In the genomic region with DNA sequence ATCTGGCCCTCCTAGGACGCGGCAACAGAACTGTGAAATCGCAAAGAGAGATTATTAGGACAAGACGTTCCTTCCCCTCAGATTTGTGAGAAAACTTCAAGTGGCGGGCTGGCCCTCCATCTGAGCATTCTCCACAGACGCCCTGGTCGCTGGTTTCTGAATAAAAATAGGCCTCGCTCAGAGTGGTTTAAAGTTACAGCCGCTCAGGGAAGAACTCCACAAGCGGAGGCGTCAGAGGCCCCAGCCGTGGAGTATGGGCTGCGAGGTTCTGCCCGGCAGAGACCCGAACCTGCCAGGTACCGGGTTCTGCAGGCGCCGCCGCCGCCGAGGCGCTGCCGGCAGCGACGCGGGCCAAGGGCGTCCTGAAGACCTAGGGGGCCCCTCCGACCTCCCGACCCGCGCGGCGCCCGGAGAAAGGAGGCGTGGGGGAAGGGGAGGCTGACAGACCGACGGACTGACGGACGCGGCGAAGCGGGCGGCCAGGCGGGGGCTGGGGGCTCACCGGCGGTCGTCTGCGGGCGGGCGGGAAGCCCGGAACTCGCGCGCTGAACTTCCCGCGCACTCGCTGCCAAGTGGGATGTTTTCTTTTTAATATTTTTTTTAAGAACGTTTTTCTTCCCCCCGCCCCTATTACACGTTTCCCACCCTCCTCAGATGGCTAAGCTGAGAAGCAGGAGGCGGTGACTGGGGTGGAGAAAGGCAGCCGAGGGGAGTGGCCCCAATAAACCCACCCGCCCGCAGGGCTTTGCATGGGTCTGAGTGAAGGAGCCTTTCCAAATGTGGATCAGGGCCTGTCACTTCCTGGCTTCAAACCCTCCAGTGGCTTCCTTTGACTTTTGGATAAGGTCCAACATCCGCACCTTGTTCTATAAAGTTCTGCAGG, we compare ENCODE assay signal across 9 cellular contexts. TPM values are rescaled to one million over a fixed set of nuclear protein-coding genes. Genes with fewer than 3 reads are reported as not detected.
A peak's percentile ranks its signal among the peaks of the same experiment; 100 is the strongest.
DNase-seq lines count a peak whose midpoint lies in the region; FAIRE-seq and TF ChIP-seq lines count a peak whose summit lies in the region.
"Had no signal": no experiment of that assay in that cellular context is flagged by ENCODE, and none has a peak within 500 bp of the region (broad histone marks: within the 10 kb centered on the region; RNA-seq: fewer than 3 reads in every experiment).

A gene (minus strand): TSS at position 574 of the 883 bp plus-strand sequence. CDS start 770 bp downstream, outside the sequence.

- H3K79me1 ChIP-seq in H1 (ENCODE audit: low read depth, low read length), result no peaks in the 10 kb centered on the region

- H2BK20ac ChIP-seq in H1 (ENCODE audit: low read length), result no peak within 1 kb of the TSS; the same call in 1 of the 2 replicates

- H3K4ac ChIP-seq in H1 (replicated peaks; ENCODE audit: insufficient read length, low read depth, low read length), result peak within 1 kb of the TSS; percentile 7

- H3K9ac ChIP-seq in H1 (replicated peaks in 1 of 4; ENCODE audit: extremely low read depth in 1 of 4, low read depth in 3 of 4, low read length in 3 of 4), result no peak within 1 kb of the TSS; a peak in 1 of 7 replicates
- no peak within 1 kb of the TSS for H3K9ac ChIP-seq in mucosa of rectum (ENCODE audit: low read depth in 1 of 2, low read length in 2 of 2)

- H2BK15ac ChIP-seq in H1 (ENCODE audit: low read length), result 0 out of 2 replicates have a peak within 1 kb of the TSS, but pooled peaks have one; percentile 8

- H2AFZ ChIP-seq in ACC112 (ENCODE audit: low read length, unreplicated experiment) (peak within 1 kb of the TSS; percentile 23), H1 (ENCODE audit: low read length) (0 out of 2 replicates have a peak within 1 kb of the TSS, but pooled peaks have one; percentile 54)

- DNase-seq in NCI-H2107 (lab: John Stamatoyannopoulos, UW) (peak; percentile 7), H1 (ENCODE audit: low read depth in 1 of 2, low spot score in 2 of 2) (peak; percentile 27 to 74), SKM-1 treated with dmso at 0.1 percent for 144 hours (lab: John Stamatoyannopoulos, UW; ENCODE audit: unreplicated experiment) (no peak), NOMO-1 treated with dmso at 0.1 percent for 144 hours (lab: John Stamatoyannopoulos, UW; ENCODE audit: unreplicated experiment) (no peak), RCC 7860 (ENCODE audit: low spot score) (no peak)
- no peak for DNase-seq in activated CD4-positive, alpha-beta T cell treated with anti-CD3 and anti-CD28 coated beads, Interleukin-2, amount 50 U/mL, for 48 hours
- DNase-seq: activated B cell treated with CpG ODN at 0.5 μM for 24 hours had no signal

- H4K91ac ChIP-seq in H1 (replicated peaks; ENCODE audit: insufficient read length, low read length), result no peak within 1 kb of the TSS

- TF ChIP-seq POLR2A in H1 (IDR thresholded peaks at IDR 0.05; ENCODE audit: control extremely low read depth in 1 of 2, low read depth in 2 of 2, low read length in 2 of 2), result no peak

- H2BK120ac ChIP-seq in H1 (replicated peaks; ENCODE audit: low read depth, low read length), result no peak within 1 kb of the TSS

- no peak within 1 kb of the TSS for H3K23ac ChIP-seq in H1 (ENCODE audit: insufficient read length)

- 0 out of 2 replicates have a peak within 1 kb of the TSS, but pooled peaks have one; percentile 2 for H2BK5ac ChIP-seq in H1 (ENCODE audit: low read depth, low read length)

- no peak for TF ChIP-seq RAD21 in H1 (IDR thresholded peaks at IDR 0.05 in 1 of 2, conservative IDR thresholded peaks at IDR 0.05 in 1 of 2; ENCODE audit: low read depth in 2 of 2, low read length in 2 of 2)

- H3K27me3 ChIP-seq in ACC112 (ENCODE audit: insufficient read depth, low read length) (peaks cover 6% of the 10 kb centered on the region; the same call in 1 of the 2 replicates), H1 (replicated peaks in 1 of 4; ENCODE audit: control insufficient read depth in 3 of 4, extremely low read depth in 1 of 4, insufficient read depth in 3 of 4, low read length in 3 of 4) (no peaks in the 10 kb centered on the region), mucosa of rectum (ENCODE audit: control insufficient read depth in 2 of 2, insufficient read depth in 2 of 2, low read length in 2 of 2) (no peaks in the 10 kb centered on the region)

- H3K4me1 ChIP-seq in ACC112 (ENCODE audit: control insufficient read depth, insufficient read depth, low read length, unreplicated experiment) (no peaks in the 10 kb centered on the region), H1 (replicated peaks in 1 of 4; ENCODE audit: control insufficient read depth in 3 of 4, insufficient read depth in 4 of 4, low read length in 3 of 4) (peaks cover 0 to 3% (median under 1%) of the 10 kb centered on the region in 4 experiments; a peak in 3 of 7 replicates), mucosa of rectum (ENCODE audit: control insufficient read depth in 2 of 2, insufficient read depth in 2 of 2, low read length in 2 of 2) (no peaks in the 10 kb centered on the region)

- H3K9me3 ChIP-seq in H1 (ENCODE audit: insufficient read depth in 2 of 2, low read depth in 1 of 2, low read length in 1 of 2), result peaks cover 4% of the 10 kb centered on the region in 2 experiments; a peak in 1 of 4 replicates
- H3K9me3 ChIP-seq in mucosa of rectum (ENCODE audit: control insufficient read depth in 2 of 2, low read length in 2 of 2), result no peaks in the 10 kb centered on the region

- TF ChIP-seq EP300 in H1 (IDR thresholded peaks at IDR 0.05; ENCODE audit: borderline replicate concordance in 1 of 2, low read depth in 2 of 2, low read length in 2 of 2), result no peak

- H3K4me3 ChIP-seq in ACC112 (ENCODE audit: low read depth, low read length), result peak within 1 kb of the TSS; percentile 62
- H3K4me3 ChIP-seq in H1 (ENCODE audit: extremely low read depth in 1 of 4, insufficient read depth in 2 of 4, low read depth in 3 of 4, low read length in 4 of 4), result peak within 1 kb of the TSS; percentile 19 to 59 (median 34)
- H3K4me3 ChIP-seq in mucosa of rectum (ENCODE audit: low read length in 2 of 2), result peak within 1 kb of the TSS; percentile 13 to 53

- H3K27ac ChIP-seq in ACC112 (ENCODE audit: low read depth, low read length) (no peak within 1 kb of the TSS), H1 (ENCODE audit: low read depth, low read length) (no peak within 1 kb of the TSS; the same call in 1 of the 2 replicates), mucosa of rectum (ENCODE audit: low read depth in 2 of 2, low read length in 2 of 2) (no peak within 1 kb of the TSS)

- CTCF ChIA-PET in H1 (lab: Charles Lee; ENCODE audit: partially characterized antibody), result interaction anchor here (1.5 kb wide), 1 partner anchor 734 kb away, joined by 3 read pairs; no protein-coding TSS in a partner anchor

- H3K36me3 ChIP-seq in ACC112 (ENCODE audit: insufficient read depth, low read length), result no peaks in the 10 kb centered on the region
- H3K36me3 ChIP-seq in H1 (ENCODE audit: control insufficient read depth in 2 of 4, insufficient read depth in 4 of 4, low read length in 3 of 4), result no peaks in the 10 kb centered on the region
- H3K36me3 ChIP-seq in mucosa of rectum (ENCODE audit: control insufficient read depth in 2 of 2, insufficient read depth in 2 of 2, low read length in 2 of 2), result no peaks in the 10 kb centered on the region

- H2AK5ac ChIP-seq in H1 (ENCODE audit: low read depth, low read length), result no peak within 1 kb of the TSS

- peak within 1 kb of the TSS; percentile 46 to 58; a peak in 3 of 4 replicates for H3K4me2 ChIP-seq in H1 (ENCODE audit: insufficient read depth in 1 of 2, low read depth in 2 of 2, low read length in 2 of 2)

- POLR2A ChIA-PET in H1 (lab: Charles Lee; ENCODE audit: partially characterized antibody), result no interaction called here

- 0 out of 2 replicates have a peak within 1 kb of the TSS, but pooled peaks have one; percentile 9 for H4K8ac ChIP-seq in H1 (ENCODE audit: extremely low read depth, insufficient read depth, low read length)

- no peaks in the 10 kb centered on the region for H4K20me1 ChIP-seq in H1 (replicated peaks in 1 of 2; ENCODE audit: control insufficient read depth in 1 of 2, insufficient read depth in 2 of 2, low read length in 2 of 2)

- H3K79me2 ChIP-seq in ACC112 (ENCODE audit: control insufficient read depth, insufficient read depth, low read length, unreplicated experiment), result no peaks in the 10 kb centered on the region
- no peaks in the 10 kb centered on the region for H3K79me2 ChIP-seq in H1 (ENCODE audit: control insufficient read depth in 1 of 2, insufficient read depth in 2 of 2, low read length in 2 of 2)

- no peaks in the 10 kb centered on the region; the same call in 1 of the 2 replicates for H3K23me2 ChIP-seq in H1 (ENCODE audit: low read depth, low read length)

- peak within 1 kb of the TSS; percentile 66 for H3K18ac ChIP-seq in H1 (ENCODE audit: extremely low read depth, low read length)

- WGBS in H1 (ENCODE audit: extremely low coverage in 1 of 2, insufficient coverage in 1 of 2, insufficient read length in 1 of 2, insufficient replicate concordance in 2 of 2, low coverage in 1 of 2, low lambda C conversion rate in 2 of 2, missing lambda C conversion rate in 1 of 2), 2 experiments, result 74% methylated on average over 27 of the region's 65 CpGs; no CpG with 5 or more reads in 1 of the 2 experiments

- H3K14ac ChIP-seq in H1 (ENCODE audit: insufficient read length), result no peak within 1 kb of the TSS

- H4K5ac ChIP-seq in H1 (ENCODE audit: insufficient read length, low read depth, low read length), result no peak within 1 kb of the TSS

- H3K56ac ChIP-seq in H1 (replicated peaks; ENCODE audit: insufficient read length, low read depth, low read length), result no peak within 1 kb of the TSS

- peak within 1 kb of the TSS; percentile 53; the same call in 1 of the 2 replicates for H2BK12ac ChIP-seq in H1 (ENCODE audit: low read depth, low read length)

- no peak for FAIRE-seq in H1 (lab: Jason Lieb, UNC)
- no peak for FAIRE-seq in RCC 7860 (lab: Jason Lieb, UNC)

- TF ChIP-seq CTCF in H1 (IDR thresholded peaks at IDR 0.05; ENCODE audit: control extremely low read depth in 1 of 3, insufficient read depth in 1 of 3, low read depth in 1 of 3, low read length in 3 of 3), result no peak

TF ChIP-seq in H1, 55 proteins besides CTCF, POLR2A, EP300 and RAD21 (continues in another document):
- no peak for TF ChIP-seq BRCA1 (IDR thresholded peaks at IDR 0.05; ENCODE audit: low read depth, low read length)

RNA-seq across cellular contexts. Expression of the gene that starts here (rescaled TPM):
- total RNA-seq in H1 (2021; fragmentation: NEBNext Ultra II Directional; extraction: Animal tissue kit (Norgen Biotek cat#: 25700)), result 4.2 and 4.3 TPM in 2 replicates
- polyA plus RNA-seq in H1 (2011; rRNA removed), result 0.36 and 0.51 TPM in 2 replicates
- 0.74 TPM for polyA plus RNA-seq in H1 (2011; cell fraction: cytosol; rRNA removed)
- 0.33 TPM for polyA plus RNA-seq in H1 (2011; cell fraction: nucleus; rRNA removed)
- polyA plus RNA-seq in H1 (2012, experiment 1 of 2), result 0.50 to 1.3 TPM (median 0.74 TPM) in 4 replicates
- polyA plus RNA-seq in H1 (2012, experiment 2 of 2), result 0.14 TPM
- 3.4 TPM for polyA plus RNA-seq in H1 (2013, experiment 1 of 2)
- 2.7 TPM for polyA plus RNA-seq in H1 (2013, experiment 2 of 2)
- polyA minus RNA-seq in H1 (2011; rRNA and poly(A)+ RNA removed), result 2.2 and 2.3 TPM in 2 replicates
- 0.88 TPM for polyA minus RNA-seq in H1 (2011; cell fraction: cytosol; rRNA and poly(A)+ RNA removed)
- polyA minus RNA-seq in H1 (2011; cell fraction: nucleus; rRNA and poly(A)+ RNA removed), result 2.6 TPM
- total RNA-seq: activated B cell treated with CpG ODN at 0.5 μM for 24 hours had no signal

Comparison
In these comparisons a context has a peak if more than half of its experiments do, and no peak if none do; other contexts are left out.
1. DNase-seq: peak in NCI-H2107 (single experiment) and H1 (2 of 2); none in activated CD4-positive, alpha-beta T cell treated with anti-CD3 and anti-CD28 coated beads, Interleukin-2, amount 50 U/mL, for 48 hours (0 of 2), SKM-1 treated with dmso at 0.1 percent for 144 hours (single experiment), NOMO-1 treated with dmso at 0.1 percent for 144 hours (single experiment) and RCC 7860 (single experiment).
2. Peak in every context shown above with its lines, with median percentiles within 50 percentile points of each other: H3K4me3 ChIP-seq.